ENCODE assay signal across 29 cellular contexts in the genomic region with DNA sequence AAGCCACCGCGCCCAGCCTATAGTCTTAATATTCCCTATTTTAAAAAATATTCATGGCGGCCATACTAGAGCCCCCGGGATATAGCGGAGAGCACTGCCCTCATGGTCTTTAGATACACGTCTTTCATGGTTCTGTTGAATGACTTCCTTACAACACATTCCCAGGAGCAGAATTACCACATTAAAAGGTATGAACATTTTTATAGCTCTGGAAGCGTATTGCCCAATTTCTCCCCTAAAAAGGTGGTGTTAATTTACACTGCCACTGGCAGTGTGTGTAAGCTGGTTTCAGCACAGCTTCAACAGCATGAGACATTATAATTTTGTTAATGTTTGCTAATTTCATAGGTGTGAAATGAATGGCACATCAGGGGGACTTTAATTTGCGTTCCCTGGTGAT. TPM values are rescaled to one million over a fixed set of nuclear protein-coding genes. Genes with fewer than 3 reads are reported as not detected.
DNase-seq lines count a peak whose midpoint lies in the region; ATAC-seq, FAIRE-seq and TF ChIP-seq lines count a peak whose summit lies in the region.
"Had no signal": no experiment of that assay in that cellular context is flagged by ENCODE, and none has a peak within 500 bp of the region (broad histone marks: within the 10 kb centered on the region; RNA-seq: fewer than 3 reads in every experiment).

No MANE protein-coding gene starts in this region.

- peaks cover 31% of the 10 kb centered on the region for H3K4me1 ChIP-seq in PC-3 (ENCODE audit: insufficient read depth, low read length)
- H3K4me1 ChIP-seq in GM12878 (ENCODE audit: control insufficient read depth, insufficient read depth, low read length) = no peaks in the 10 kb centered on the region
- peaks cover 3 to 13% of the 10 kb centered on the region in 2 donors for H3K4me1 ChIP-seq in esophagus (ENCODE audit: control insufficient read depth in 2 of 2, insufficient read depth in 2 of 2, low read length in 1 of 2)
- H3K4me1 ChIP-seq in smooth muscle cell (ENCODE audit: low read depth) = no peaks in the 10 kb centered on the region
- no peaks in the 10 kb centered on the region for H3K4me1 ChIP-seq in small intestine (ENCODE audit: control insufficient read depth in 2 of 2, insufficient read depth in 1 of 2, low read depth in 1 of 2, low read length in 1 of 2)
- H3K4me1 ChIP-seq in Caco-2 = no peaks in the 10 kb centered on the region

- peak overlapping the region; percentile 72 for H3K9ac ChIP-seq in PC-3 (ENCODE audit: low read length)
- H3K9ac ChIP-seq in GM12878 (ENCODE audit: control insufficient read depth, insufficient read depth, low read length) = no peak overlapping the region
- H3K9ac ChIP-seq in smooth muscle cell (ENCODE audit: low read depth) = no peak overlapping the region
- H3K9ac ChIP-seq: BLaER1 treated with 17β-estradiol and CSF1 and Interleukin-3, amounts not matched to agents 10 nM and 100 nM had no signal

- H3K9me3 ChIP-seq in PC-3 (ENCODE audit: low read length) (no peaks in the 10 kb centered on the region), GM12878 (replicated peaks; ENCODE audit: control insufficient read depth, insufficient read depth, low read length) (no peaks in the 10 kb centered on the region), esophagus (ENCODE audit: control insufficient read depth in 2 of 2, insufficient read depth in 1 of 2, low read depth in 1 of 2, low read length in 1 of 2) (peaks cover 0 to 2% of the 10 kb centered on the region in 2 donors), smooth muscle cell (replicated peaks; ENCODE audit: low read depth) (no peaks in the 10 kb centered on the region), small intestine (ENCODE audit: control insufficient read depth, low read depth) (no peaks in the 10 kb centered on the region), Caco-2 (no peaks in the 10 kb centered on the region)
- H3K9me3 ChIP-seq: A549; BLaER1 treated with 17β-estradiol and CSF1 and Interleukin-3, amounts not matched to agents 10 nM and 100 nM; MG63 had no signal

- DNase-seq in PC-3 (no peak), GM12878 (ENCODE audit: low read depth, low spot score) (no peak), smooth muscle cell (lab: John Stamatoyannopoulos, UW; ENCODE audit: unreplicated experiment) (no peak), small intestine (no peak), Caco-2 (no peak), urothelium cell line (ENCODE audit: low spot score) (no peak), activated T-cell treated with anti-CD3 and anti-CD28 coated beads for 4 hours (no peak)
- DNase-seq: AML-193; CD4-positive, alpha-beta T cell; MG63; NCI-H1105 treated with DMSO at 0.1 percent for 48 hours; NCI-H146; NCI-H1930; NCI-H2107; NCI-H446; NCI-H524 treated with DMSO at 0.1 percent for 48 hours; NCI-H774; SHP77 had no signal

- H3K36me3 ChIP-seq in PC-3 (ENCODE audit: low read depth, low read length) (no peaks in the 10 kb centered on the region), GM12878 (ENCODE audit: control insufficient read depth in 2 of 2, insufficient read depth in 2 of 2, low read length in 1 of 2) (no peaks in the 10 kb centered on the region), esophagus (ENCODE audit: control insufficient read depth in 2 of 2, insufficient read depth in 2 of 2, low read length in 1 of 2) (no peaks in the 10 kb centered on the region), smooth muscle cell (ENCODE audit: low read depth) (no peaks in the 10 kb centered on the region), small intestine (ENCODE audit: control insufficient read depth in 2 of 2, insufficient read depth in 2 of 2, low read length in 2 of 2) (no peaks in the 10 kb centered on the region), Caco-2 (ENCODE audit: control insufficient read depth, insufficient read depth, low read length) (no peaks in the 10 kb centered on the region)
- H3K36me3 ChIP-seq: BLaER1 treated with 17β-estradiol and CSF1 and Interleukin-3, amounts not matched to agents 10 nM and 100 nM; MG63 had no signal

- BruUV-seq in PC-3 (replicated peaks; lab: Mats Ljungman, UMichigan) (no TSS peak), GM12878 (replicated peaks; lab: Mats Ljungman, UMichigan) (no TSS peak), Caco-2 (replicated peaks; lab: Mats Ljungman, UMichigan) (no TSS peak)

- CTCF ChIA-PET in PC-3 (lab: Charles Lee) = interaction anchor here (0.5 kb wide), 1 partner anchor 132 kb away, joined by 3 read pairs; no protein-coding TSS in a partner anchor
- CTCF ChIA-PET in GM12878 (lab: Yijun Ruan, JAX) = interaction anchor here (0.9 to 3.5 kb wide), 4 partner anchors 173 to 351 kb away, joined by 3 to 10 read pairs (median 4); no protein-coding TSS in a partner anchor
- CTCF ChIA-PET in Caco-2 (lab: Charles Lee) = no interaction called here

- no peaks in the 10 kb centered on the region for H3K9me2 ChIP-seq in PC-3 (replicated peaks; ENCODE audit: low read length)

- SMC1A ChIA-PET in GM12878 (lab: Charles Lee; ENCODE audit: uncharacterized antibody, unreplicated experiment) = interaction anchor here (0.8 kb wide), 1 partner anchor 223 kb away, joined by 3 read pairs; no protein-coding TSS in a partner anchor

- no peaks in the 10 kb centered on the region for H3K79me2 ChIP-seq in PC-3 (ENCODE audit: low read length)
- H3K79me2 ChIP-seq in GM12878 (ENCODE audit: control insufficient read depth, insufficient read depth, low read length) = no peaks in the 10 kb centered on the region
- H3K79me2 ChIP-seq in smooth muscle cell (ENCODE audit: low read depth) = no peaks in the 10 kb centered on the region

- H4K20me1 ChIP-seq in PC-3 (ENCODE audit: low read length) (no peaks in the 10 kb centered on the region), GM12878 (ENCODE audit: control insufficient read depth, insufficient read depth) (no peaks in the 10 kb centered on the region), smooth muscle cell (ENCODE audit: low read depth) (no peaks in the 10 kb centered on the region)

- TF ChIP-seq EP300 in GM12878 (IDR thresholded peaks at IDR 0.05; ENCODE audit: borderline replicate concordance in 1 of 2, control insufficient read depth in 1 of 2, low read depth in 2 of 2, low read length in 2 of 2) = no peak

- no peak overlapping the region for H2AFZ ChIP-seq in PC-3 (ENCODE audit: low read length)
- H2AFZ ChIP-seq in GM12878 (ENCODE audit: control insufficient read depth, low read depth, low read length) = no peak overlapping the region
- no peak overlapping the region for H2AFZ ChIP-seq in smooth muscle cell (ENCODE audit: low read depth)

- H3K27me3 Mint-ChIP-seq in Caco-2 (ENCODE audit: insufficient read depth, unreplicated experiment) = no peaks in the 10 kb centered on the region
- H3K27me3 Mint-ChIP-seq: CD4-positive, alpha-beta T cell had no signal

- POLR2A ChIA-PET in PC-3 (lab: Charles Lee; ENCODE audit: unreplicated experiment) = no interaction called here
- POLR2A ChIA-PET in GM12878 (lab: Charles Lee) = no interaction called here
- POLR2A ChIA-PET in Caco-2 (lab: Charles Lee) = no interaction called here

- no peak for TF ChIP-seq RAD21 in GM12878 (IDR thresholded peaks at IDR 0.05; ENCODE audit: insufficient read depth, low read depth, low read length)

- H3K27me3 ChIP-seq in PC-3 (ENCODE audit: low read length) (no peaks in the 10 kb centered on the region), GM12878 (replicated peaks in 1 of 2; ENCODE audit: control insufficient read depth in 2 of 2, insufficient read depth in 2 of 2, low read length in 1 of 2) (0 out of 4 replicates have a peak, but pooled peaks cover 0 to 2% of the 10 kb centered on the region in 2 experiments), esophagus (ENCODE audit: control insufficient read depth in 1 of 2, insufficient read depth in 2 of 2, low read length in 2 of 2) (no peaks in the 10 kb centered on the region), smooth muscle cell (ENCODE audit: low read depth) (peaks cover 11% of the 10 kb centered on the region), small intestine (ENCODE audit: control insufficient read depth in 2 of 2, insufficient read depth in 2 of 2, low read length in 2 of 2) (no peaks in the 10 kb centered on the region), Caco-2 (replicated peaks; ENCODE audit: control insufficient read depth, insufficient read depth, low read length) (no peaks in the 10 kb centered on the region)
- H3K27me3 ChIP-seq: MG63 had no signal

- WGBS in GM12878 (ENCODE audit: insufficient coverage, insufficient replicate concordance, low lambda C conversion rate, missing lambda C conversion rate) = 91% methylated on average over 8 of the region's 8 CpGs
- WGBS in esophagus, 2 donors = 88 to 89% methylated on average over 8 of the region's 8 CpGs
- WGBS in smooth muscle cell (ENCODE audit: low lambda C conversion rate) = 93% methylated on average over 8 of the region's 8 CpGs
- 92 to 94% (median 92%) methylated on average over 8 of the region's 8 CpGs for WGBS in small intestine, 3 donors

- H3K27ac ChIP-seq in PC-3 (ENCODE audit: low read length) (peak overlapping the region; percentile 94), GM12878 (ENCODE audit: control insufficient read depth, insufficient read depth) (no peak overlapping the region), esophagus (ENCODE audit: low read depth in 2 of 2, low read length in 1 of 2) (peak overlapping the region; percentile 63 to 81), smooth muscle cell (ENCODE audit: low read depth) (peak overlapping the region; percentile 11), small intestine (ENCODE audit: low read depth in 1 of 2, low read length in 1 of 2) (no peak overlapping the region)
- H3K27ac ChIP-seq: A549; BLaER1 treated with 17β-estradiol and CSF1 and Interleukin-3, amounts not matched to agents 10 nM and 100 nM had no signal

- RAD21 ChIA-PET in GM12878 (lab: Charles Lee; ENCODE audit: unreplicated experiment) = no interaction called here

- FAIRE-seq in GM12878 (lab: Jason Lieb, UNC) (no peak), small intestine (lab: Jason Lieb, UNC) (no peak), urothelium cell line (lab: Jason Lieb, UNC) (no peak)
- FAIRE-seq: A549, G401.6, GM19239, HTR-8/SVneo, K562 had no signal

- H3K4me2 ChIP-seq in PC-3 (ENCODE audit: low read length) (peak overlapping the region; percentile 78), GM12878 (ENCODE audit: control insufficient read depth, insufficient read depth) (no peak overlapping the region), smooth muscle cell (no peak overlapping the region)
- H3K4me2 ChIP-seq: BLaER1 treated with 17β-estradiol and CSF1 and Interleukin-3, amounts not matched to agents 10 nM and 100 nM had no signal

- H3K36me3 Mint-ChIP-seq in Caco-2 (ENCODE audit: insufficient read depth, unreplicated experiment) = no peaks in the 10 kb centered on the region

- intact Hi-C loops in PC-3 (cut with micrococcal nuclease) (no loop called here), GM12878 (cut with micrococcal nuclease; ENCODE audit: unreplicated experiment) (no loop called here), Caco-2 (cut with micrococcal nuclease; ENCODE audit: unreplicated experiment) (no loop called here)

- H3K9me3 Mint-ChIP-seq in Caco-2 (ENCODE audit: unreplicated experiment) = no peaks in the 10 kb centered on the region
- H3K9me3 Mint-ChIP-seq: CD4-positive, alpha-beta T cell had no signal

- no peak for TF ChIP-seq POLR2A in GM12878 (IDR thresholded peaks at IDR 0.05; ENCODE audit: low read depth, low read length)

- no peak for TF ChIP-seq CTCF in PC-3 (conservative IDR thresholded peaks at IDR 0.05; ENCODE audit: low read depth, low read length)
- TF ChIP-seq CTCF in GM12878 (IDR thresholded peaks at IDR 0.05 in 2 of 3, conservative IDR thresholded peaks at IDR 0.05 in 1 of 3; ENCODE audit: control insufficient read depth in 2 of 3, extremely low read depth in 1 of 3, insufficient read depth in 1 of 3, low read depth in 3 of 3, low read length in 3 of 3) = no peak
- no peak for TF ChIP-seq CTCF in smooth muscle cell (IDR thresholded peaks at IDR 0.05; ENCODE audit: borderline replicate concordance, insufficient read depth, poor library complexity, severe bottlenecking)
- no peak for TF ChIP-seq CTCF in Caco-2 (IDR thresholded peaks at IDR 0.05; ENCODE audit: insufficient read depth in 1 of 2, low read depth in 1 of 2, low read length in 1 of 2, severe bottlenecking in 1 of 2, unreplicated experiment in 1 of 2)

- ATAC-seq in PC-3 = no peak
- ATAC-seq in GM12878 = no peak
- ATAC-seq: A549, K562 had no signal

- H3F3A ChIP-seq in PC-3 (ENCODE audit: low read length, unreplicated experiment) (no peaks in the 10 kb centered on the region), smooth muscle cell (ENCODE audit: low read depth) (no peaks in the 10 kb centered on the region)

- in situ Hi-C loops in GM12878 (cut with MboI) = no loop called here

- no peak overlapping the region for H3K4me3 ChIP-seq in PC-3 (ENCODE audit: low read length)
- H3K4me3 ChIP-seq in GM12878 = no peak overlapping the region
- no peak overlapping the region for H3K4me3 ChIP-seq in esophagus (ENCODE audit: low read depth in 1 of 2, low read length in 2 of 2)
- no peak overlapping the region for H3K4me3 ChIP-seq in smooth muscle cell
- H3K4me3 ChIP-seq in small intestine (ENCODE audit: low read depth in 1 of 2, low read length in 2 of 2) = no peak overlapping the region
- H3K4me3 ChIP-seq in Caco-2 (ENCODE audit: low read depth, low read length) = no peak overlapping the region
- H3K4me3 ChIP-seq: A549; BLaER1 treated with 17β-estradiol and CSF1 and Interleukin-3, amounts not matched to agents 10 nM and 100 nM; K562; MG63 had no signal

- no peak overlapping the region for H3K4me3 Mint-ChIP-seq in Caco-2 (ENCODE audit: unreplicated experiment)
- H3K4me3 Mint-ChIP-seq: CD4-positive, alpha-beta T cell had no signal

- no peaks in the 10 kb centered on the region for H3K4me1 Mint-ChIP-seq in Caco-2 (ENCODE audit: low read depth, unreplicated experiment)

- H3K27ac Mint-ChIP-seq in Caco-2 (ENCODE audit: unreplicated experiment) = no peak overlapping the region
- H3K27ac Mint-ChIP-seq: CD4-positive, alpha-beta T cell had no signal

RNA-seq across cellular contexts. Expression of a gene that starts 19.0 kb away (rescaled TPM):
- 0.15 TPM in 1 of 2 replicates, not detected in the other for total RNA-seq in PC-3 (2014; rRNA removed)
- 1.5 and 2.0 TPM in 2 replicates for total RNA-seq in GM12878 (2013; cell fraction: nucleolus; rRNA removed)
- total RNA-seq in GM12878 (2014; rRNA removed) = 1.2 and 1.6 TPM in 2 replicates
- total RNA-seq in GM12878 (2014; rRNA removed; fragmentation: Illumina TruSeq; extraction: Trizol) = 1.3 and 1.6 TPM in 2 replicates
- total RNA-seq in GM12878 (2021) = 2.1 and 3.2 TPM in 2 replicates
- polyA plus RNA-seq in GM12878 (2011; ENCODE audit: low read depth) = 1.2 TPM
- 1.5 and 1.6 TPM in 2 replicates for polyA plus RNA-seq in GM12878 (2011; rRNA removed)
- 1.1 and 1.7 TPM in 2 replicates for polyA plus RNA-seq in GM12878 (2011; cell fraction: cytosol; rRNA removed)
- 2.6 and 2.8 TPM in 2 replicates for polyA plus RNA-seq in GM12878 (2011; cell fraction: nucleus; rRNA removed)
- 3.2 and 3.6 TPM in 2 replicates for polyA plus RNA-seq in GM12878 (2012)
- polyA plus RNA-seq in GM12878 (2014; fragmentation: Illumina TruSeq; extraction: Trizol) = 2.2 and 2.7 TPM in 2 replicates
- polyA plus RNA-seq in GM12878 (2014; fragmentation: Nextera tagmentation; extraction: Ambion mirVana) = 1 to 10 TPM in 1 of 2 experiments, under 1 TPM in 1; 0.84 to 1.5 TPM
- polyA plus RNA-seq in GM12878 (2014; rRNA removed) = 3.9 and 4.2 TPM in 2 replicates
- 1 to 10 TPM; 4.1 to 4.7 TPM for polyA plus RNA-seq in GM12878 (2016; fragmentation: Nextera tagmentation; extraction: Ambion mirVana)
- polyA minus RNA-seq in GM12878 (2011; rRNA and poly(A)+ RNA removed) = 1.1 TPM in 2 replicates
- polyA minus RNA-seq in GM12878 (2011; cell fraction: cytosol; rRNA and poly(A)+ RNA removed) = 0.52 TPM in 1 of 2 replicates, not detected in the other
- 3.0 and 3.6 TPM in 2 replicates for polyA minus RNA-seq in GM12878 (2011; cell fraction: nucleus; rRNA and poly(A)+ RNA removed)
- polyA plus RNA-seq in esophagus = 1 to 10 TPM; 2.1 to 2.9 TPM
- total RNA-seq in smooth muscle cell = 3.3 and 5.5 TPM in 2 replicates
- polyA plus RNA-seq in smooth muscle cell = 5.8 and 6.5 TPM in 2 replicates
- 1 to 10 TPM; 2.6 to 4.7 (median 4.3) TPM for polyA plus RNA-seq in small intestine
- total RNA-seq in Caco-2 (2022) = 3.1 and 3.4 TPM in 2 replicates

RNA-seq across cellular contexts. Expression of a gene that starts 19.2 kb away (rescaled TPM):
- total RNA-seq in PC-3 (2014; rRNA removed) = 18.8 and 19.1 TPM in 2 replicates
- total RNA-seq in GM12878 (2013; cell fraction: nucleolus; rRNA removed) = 30.4 and 35.8 TPM in 2 replicates
- total RNA-seq in GM12878 (2014; rRNA removed) = 14.4 and 17.7 TPM in 2 replicates
- total RNA-seq in GM12878 (2014; rRNA removed; fragmentation: Illumina TruSeq; extraction: Trizol) = 14.9 and 16.4 TPM in 2 replicates
- total RNA-seq in GM12878 (2021) = 16.8 and 17.7 TPM in 2 replicates
- 8.9 TPM for polyA plus RNA-seq in GM12878 (2011; ENCODE audit: low read depth)
- polyA plus RNA-seq in GM12878 (2011; rRNA removed) = 43.9 and 64.6 TPM in 2 replicates
- polyA plus RNA-seq in GM12878 (2011; cell fraction: cytosol; rRNA removed) = 16.6 and 19.6 TPM in 2 replicates
- 16.4 and 19.1 TPM in 2 replicates for polyA plus RNA-seq in GM12878 (2011; cell fraction: nucleus; rRNA removed)
- polyA plus RNA-seq in GM12878 (2012) = 11.2 and 19.6 TPM in 2 replicates
- 16.7 and 32.6 TPM in 2 replicates for polyA plus RNA-seq in GM12878 (2014; fragmentation: Illumina TruSeq; extraction: Trizol)
- polyA plus RNA-seq in GM12878 (2014; fragmentation: Nextera tagmentation; extraction: Ambion mirVana) = 10 to 100 TPM; 46.1 to 51.1 TPM
- polyA plus RNA-seq in GM12878 (2014; rRNA removed) = 22.2 and 25.3 TPM in 2 replicates
- 10 to 100 TPM; 70.7 to 71.1 TPM for polyA plus RNA-seq in GM12878 (2016; fragmentation: Nextera tagmentation; extraction: Ambion mirVana)
- 10.2 and 11.6 TPM in 2 replicates for polyA minus RNA-seq in GM12878 (2011; rRNA and poly(A)+ RNA removed)
- polyA minus RNA-seq in GM12878 (2011; cell fraction: cytosol; rRNA and poly(A)+ RNA removed) = 2.1 and 2.3 TPM in 2 replicates
- 16.3 and 18.8 TPM in 2 replicates for polyA minus RNA-seq in GM12878 (2011; cell fraction: nucleus; rRNA and poly(A)+ RNA removed)
- 10 to 100 TPM; 18.1 to 34.6 TPM for polyA plus RNA-seq in esophagus
- 13.7 and 26.3 TPM in 2 replicates for total RNA-seq in smooth muscle cell
- polyA plus RNA-seq in smooth muscle cell = 57.5 and 59.1 TPM in 2 replicates
- 10 to 100 TPM in 1 of 3 donors, 1 to 10 TPM in 2; 7.6 to 13.1 (median 7.6) TPM for polyA plus RNA-seq in small intestine
- 9.5 and 10.2 TPM in 2 replicates for total RNA-seq in Caco-2 (2022)

RNA-seq across cellular contexts. Expression of a gene that starts 29.7 kb away (rescaled TPM):
- total RNA-seq in PC-3 (2014; rRNA removed) = 154 and 248 TPM in 2 replicates
- total RNA-seq in GM12878 (2013; cell fraction: nucleolus; rRNA removed) = 11.6 and 14.2 TPM in 2 replicates
- total RNA-seq in GM12878 (2014; rRNA removed) = 123 and 124 TPM in 2 replicates
- total RNA-seq in GM12878 (2014; rRNA removed; fragmentation: Illumina TruSeq; extraction: Trizol) = 149 and 175 TPM in 2 replicates
- 129 and 142 TPM in 2 replicates for total RNA-seq in GM12878 (2021)
- 17.2 TPM for polyA plus RNA-seq in GM12878 (2011; ENCODE audit: low read depth)
- polyA plus RNA-seq in GM12878 (2011; rRNA removed) = 236 and 346 TPM in 2 replicates
- polyA plus RNA-seq in GM12878 (2011; cell fraction: cytosol; rRNA removed) = 254 and 313 TPM in 2 replicates
- polyA plus RNA-seq in GM12878 (2011; cell fraction: nucleus; rRNA removed) = 122 and 152 TPM in 2 replicates
- 124 and 181 TPM in 2 replicates for polyA plus RNA-seq in GM12878 (2012)
- polyA plus RNA-seq in GM12878 (2014; fragmentation: Illumina TruSeq; extraction: Trizol) = 85.4 and 178 TPM in 2 replicates
- 100 to 1,000 TPM; 933 to 957 TPM for polyA plus RNA-seq in GM12878 (2014; fragmentation: Nextera tagmentation; extraction: Ambion mirVana)
- 191 and 195 TPM in 2 replicates for polyA plus RNA-seq in GM12878 (2014; rRNA removed)
- polyA plus RNA-seq in GM12878 (2016; fragmentation: Nextera tagmentation; extraction: Ambion mirVana) = 100 to 1,000 TPM; 667 to 694 TPM
- 36.6 and 44.6 TPM in 2 replicates for polyA minus RNA-seq in GM12878 (2011; rRNA and poly(A)+ RNA removed)
- 22.6 and 28.2 TPM in 2 replicates for polyA minus RNA-seq in GM12878 (2011; cell fraction: cytosol; rRNA and poly(A)+ RNA removed)
- 21.6 and 25.7 TPM in 2 replicates for polyA minus RNA-seq in GM12878 (2011; cell fraction: nucleus; rRNA and poly(A)+ RNA removed)
- 100 to 1,000 TPM; 578 to 612 TPM for polyA plus RNA-seq in esophagus
- 132 and 363 TPM in 2 replicates for total RNA-seq in smooth muscle cell
- polyA plus RNA-seq in smooth muscle cell = 431 and 468 TPM in 2 replicates
- polyA plus RNA-seq in small intestine = 100 to 1,000 TPM; 287 to 647 (median 357) TPM
- total RNA-seq in Caco-2 (2022) = 59.1 and 68.6 TPM in 2 replicates

RNA-seq across cellular contexts. Expression of a gene that starts 30.1 kb away (rescaled TPM):
- 6.9 and 7.3 TPM in 2 replicates for total RNA-seq in PC-3 (2014; rRNA removed)
- 53.9 and 56.5 TPM in 2 replicates for total RNA-seq in GM12878 (2013; cell fraction: nucleolus; rRNA removed)
- total RNA-seq in GM12878 (2014; rRNA removed) = 10.1 and 13.4 TPM in 2 replicates
- total RNA-seq in GM12878 (2014; rRNA removed; fragmentation: Illumina TruSeq; extraction: Trizol) = 12.7 and 15.2 TPM in 2 replicates
- total RNA-seq in GM12878 (2021) = 12.0 and 12.9 TPM in 2 replicates
- polyA plus RNA-seq in GM12878 (2011; ENCODE audit: low read depth) = 6.7 TPM
- 7.3 and 8.1 TPM in 2 replicates for polyA plus RNA-seq in GM12878 (2011; rRNA removed)
- polyA plus RNA-seq in GM12878 (2011; cell fraction: cytosol; rRNA removed) = 4.3 and 5.4 TPM in 2 replicates
- polyA plus RNA-seq in GM12878 (2011; cell fraction: nucleus; rRNA removed) = 19.7 and 22.3 TPM in 2 replicates
- polyA plus RNA-seq in GM12878 (2012) = 5.3 and 9.0 TPM in 2 replicates
- polyA plus RNA-seq in GM12878 (2014; fragmentation: Illumina TruSeq; extraction: Trizol) = 12.5 and 15.3 TPM in 2 replicates
- 1 to 10 TPM; 2.2 to 3.3 TPM for polyA plus RNA-seq in GM12878 (2014; fragmentation: Nextera tagmentation; extraction: Ambion mirVana)
- 7.9 and 10.3 TPM in 2 replicates for polyA plus RNA-seq in GM12878 (2014; rRNA removed)
- 1 to 10 TPM; 5.9 to 7.5 TPM for polyA plus RNA-seq in GM12878 (2016; fragmentation: Nextera tagmentation; extraction: Ambion mirVana)
- 6.0 and 9.0 TPM in 2 replicates for polyA minus RNA-seq in GM12878 (2011; rRNA and poly(A)+ RNA removed)
- 3.7 and 4.3 TPM in 2 replicates for polyA minus RNA-seq in GM12878 (2011; cell fraction: cytosol; rRNA and poly(A)+ RNA removed)
- 15.8 and 19.7 TPM in 2 replicates for polyA minus RNA-seq in GM12878 (2011; cell fraction: nucleus; rRNA and poly(A)+ RNA removed)
- 1 to 10 TPM; 5.8 to 6.7 TPM for polyA plus RNA-seq in esophagus
- 15.0 and 22.0 TPM in 2 replicates for total RNA-seq in smooth muscle cell
- 4.9 and 6.3 TPM in 2 replicates for polyA plus RNA-seq in smooth muscle cell
- 1 to 10 TPM; 3.2 to 6.0 (median 5.5) TPM for polyA plus RNA-seq in small intestine
- total RNA-seq in Caco-2 (2022) = 7.7 and 9.8 TPM in 2 replicates

RNA-seq across cellular contexts. Expression of a gene that starts 42.6 kb away (rescaled TPM):
- total RNA-seq in PC-3 (2014; rRNA removed) (not detected in 2 replicates), GM12878 (2014; rRNA removed) (not detected in 2 replicates), GM12878 (2014; rRNA removed; fragmentation: Illumina TruSeq; extraction: Trizol) (not detected in 2 replicates), GM12878 (2021) (0.23 TPM in 1 of 2 replicates, not detected in the other), smooth muscle cell (2.3 and 4.3 TPM in 2 replicates), Caco-2 (2022) (0.11 TPM in 1 of 2 replicates, not detected in the other)
- not detected in 2 replicates for total RNA-seq in GM12878 (2013; cell fraction: nucleolus; rRNA removed)
- polyA plus RNA-seq in GM12878 (2011; ENCODE audit: low read depth) = not detected
- polyA plus RNA-seq in GM12878 (2011; rRNA removed) (not detected in 2 replicates), GM12878 (2014; fragmentation: Illumina TruSeq; extraction: Trizol) (not detected in 2 replicates), GM12878 (2014; fragmentation: Nextera tagmentation; extraction: Ambion mirVana) (not detected), GM12878 (2014; rRNA removed) (not detected in 2 replicates), GM12878 (2016; fragmentation: Nextera tagmentation; extraction: Ambion mirVana) (not detected), esophagus (1 to 10 TPM in 1 of 2 donors, under 1 TPM in 1; 0.49 to 2.1 TPM), smooth muscle cell (0.22 TPM in 1 of 2 replicates, not detected in the other), small intestine (under 1 TPM in 1 of 3 donors, not detected in 2; 0.10 TPM)
- polyA plus RNA-seq in GM12878 (2011; cell fraction: cytosol; rRNA removed) = not detected in 2 replicates
- polyA plus RNA-seq in GM12878 (2011; cell fraction: nucleus; rRNA removed) = 0.10 TPM in 1 of 2 replicates, not detected in the other
- polyA plus RNA-seq in GM12878 (2012) = 0.06 and 0.07 TPM in 2 replicates
- polyA minus RNA-seq in GM12878 (2011; rRNA and poly(A)+ RNA removed) = 0.05 TPM in 1 of 2 replicates, not detected in the other
- not detected in 2 replicates for polyA minus RNA-seq in GM12878 (2011; cell fraction: cytosol; rRNA and poly(A)+ RNA removed)
- polyA minus RNA-seq in GM12878 (2011; cell fraction: nucleus; rRNA and poly(A)+ RNA removed) = not detected in 2 replicates
- total RNA-seq: CD4-positive, alpha-beta T cell; H4; LHCN-M2; RPMI7951; SK-MEL-5 had no signal
- polyA plus RNA-seq: K562 had no signal

Comparison
In these comparisons a context has a peak if more than half of its experiments do, and no peak if none do; other contexts are left out.
1. H3K27ac ChIP-seq: peak in PC-3 (single experiment), esophagus (2 of 2) and smooth muscle cell (single experiment); none in GM12878 (single experiment) and small intestine (0 of 2).